Comparison of ENCODE assay signal across 18 cellular contexts in genomic region chr6:23855497-23856116, GRCh38.
DNase-seq lines count a peak whose midpoint lies in the region; ATAC-seq and TF ChIP-seq lines count a peak whose summit lies in the region.
"Had no signal": no experiment of that assay in that cellular context is flagged by ENCODE, and none has a peak within 500 bp of the region (broad histone marks: within the 10 kb centered on the region; RNA-seq: fewer than 3 reads in every experiment).

No MANE protein-coding gene starts in this region.

- no peak for TF ChIP-seq CTCF in left ventricle myocardium inferior (IDR thresholded peaks at IDR 0.05; ENCODE audit: borderline replicate concordance)
- no peak for TF ChIP-seq CTCF in heart left ventricle (IDR thresholded peaks at IDR 0.05)
- no peak for TF ChIP-seq CTCF in chondrocyte (IDR thresholded peaks at IDR 0.05)

- H3K4me3 Mint-ChIP-seq in chondrocyte (ENCODE audit: unreplicated experiment): no peak overlapping the region
- H3K4me3 Mint-ChIP-seq: B cell; CD4-positive, alpha-beta T cell; CD8-positive, alpha-beta T cell had no signal

- H4K91ac ChIP-seq in neuronal stem cell (ENCODE audit: low read depth, low read length, poor library complexity): no peak overlapping the region

- no peak overlapping the region for H3K23ac ChIP-seq in neuronal stem cell (ENCODE audit: low read depth, low read length, poor library complexity)

- H3K14ac ChIP-seq in neuronal stem cell (ENCODE audit: low read length): no peak overlapping the region

- H3K9me3 ChIP-seq in left ventricle myocardium inferior (replicated peaks) (peaks cover 10% of the 10 kb centered on the region), heart left ventricle (peaks cover 0 to 10% (median 0%) of the 10 kb centered on the region in 12 donors), neuronal stem cell (replicated peaks in 1 of 2; ENCODE audit: control insufficient read depth in 2 of 2, insufficient read depth in 1 of 2, low read depth in 1 of 2, low read length in 2 of 2) (no peaks in the 10 kb centered on the region)
- H3K9me3 ChIP-seq: A549, Caco-2 had no signal

- no peaks in the 10 kb centered on the region for H3K79me1 ChIP-seq in neuronal stem cell (ENCODE audit: low read depth, low read length)

- H2AK5ac ChIP-seq in neuronal stem cell (ENCODE audit: low read depth, low read length): no peak overlapping the region

- no peak overlapping the region for H2BK120ac ChIP-seq in neuronal stem cell (ENCODE audit: low read depth, low read length)

- H3K4ac ChIP-seq in neuronal stem cell (ENCODE audit: low read length): no peak overlapping the region

- no peaks in the 10 kb centered on the region for H3K4me1 Mint-ChIP-seq in chondrocyte (ENCODE audit: low read depth)
- H3K4me1 Mint-ChIP-seq: B cell had no signal

- H3K18ac ChIP-seq in neuronal stem cell (ENCODE audit: low read length): no peak overlapping the region

- no peak for TF ChIP-seq POLR2A in heart left ventricle (IDR thresholded peaks at IDR 0.05)

- no peak overlapping the region for H2BK5ac ChIP-seq in neuronal stem cell (ENCODE audit: low read length)

- H2BK15ac ChIP-seq in neuronal stem cell (ENCODE audit: low read length): no peak overlapping the region

- H3K36me3 ChIP-seq in left ventricle myocardium inferior (no peaks in the 10 kb centered on the region), heart left ventricle (no peaks in the 10 kb centered on the region), neuronal stem cell (replicated peaks in 1 of 2; ENCODE audit: control insufficient read depth in 2 of 2, insufficient read depth in 2 of 2, low read length in 2 of 2) (no peaks in the 10 kb centered on the region)
- H3K36me3 ChIP-seq: BLaER1 treated with 17β-estradiol and CSF1 and Interleukin-3, amounts not matched to agents 10 nM and 100 nM had no signal

- DNase-seq in left ventricle myocardium inferior (peak; percentile 5), heart left ventricle (no peak), chondrocyte (ENCODE audit: low spot score) (peak; percentile 72), neuronal stem cell (ENCODE audit: low spot score) (no peak), amniotic stem cell (lab: John Stamatoyannopoulos, UW) (no peak)
- DNase-seq: AML-193; Caco-2; Calu3; CD4-positive, alpha-beta T cell; CD8-positive, alpha-beta T cell; DMS79 treated with DMSO at 0.1 percent for 48 hours; GF-D8 had no signal

- WGBS in heart left ventricle, 4 donors: 88 to 97% (median 90%) methylated on average over 13 to 23 of the region's 23 CpGs
- no CpG with 5 or more reads among the region's 23 CpGs for WGBS in neuronal stem cell (ENCODE audit: extremely low coverage in 2 of 2, insufficient read length in 2 of 2, insufficient replicate concordance in 1 of 2), 2 donors

- no peaks in the 10 kb centered on the region for H3K27me3 Mint-ChIP-seq in chondrocyte (ENCODE audit: low read depth)
- H3K27me3 Mint-ChIP-seq: B cell; CD4-positive, alpha-beta T cell had no signal

- H3K4me3 ChIP-seq in left ventricle myocardium inferior (no peak overlapping the region), heart left ventricle (no peak overlapping the region), neuronal stem cell (ENCODE audit: low read length in 2 of 2) (no peak overlapping the region)
- H3K4me3 ChIP-seq: A549; BLaER1 treated with 17β-estradiol and CSF1 and Interleukin-3, amounts not matched to agents 10 nM and 100 nM had no signal

- no peak overlapping the region for H2AFZ ChIP-seq in neuronal stem cell (ENCODE audit: low read length)

- intact Hi-C loops in left ventricle myocardium inferior (cut with micrococcal nuclease) (no loop called here), heart left ventricle (cut with DNase I) (no loop called here)

- no peak overlapping the region for H3K9ac ChIP-seq in neuronal stem cell (ENCODE audit: low read depth, low read length, poor library complexity)
- H3K9ac ChIP-seq: BLaER1 treated with 17β-estradiol and CSF1 and Interleukin-3, amounts not matched to agents 10 nM and 100 nM had no signal

- H3K4me2 ChIP-seq in neuronal stem cell (ENCODE audit: insufficient read depth, low read length, poor library complexity, severe bottlenecking): no peak overlapping the region
- H3K4me2 ChIP-seq: A549; BLaER1 treated with 17β-estradiol and CSF1 and Interleukin-3, amounts not matched to agents 10 nM and 100 nM had no signal

- no peak for ATAC-seq in heart left ventricle
- ATAC-seq in activated CD4-positive, CD25-positive, alpha-beta regulatory T cell treated with anti-CD3 and anti-CD28 coated beads, Interleukin-2, amount 50 U/mL, for 24 hours: no peak
- ATAC-seq: A549; CD8-positive, alpha-beta T cell had no signal

- H3K9me3 Mint-ChIP-seq in chondrocyte (ENCODE audit: low read depth): peaks cover 5% of the 10 kb centered on the region

- no peaks in the 10 kb centered on the region for H3K36me3 Mint-ChIP-seq in chondrocyte (ENCODE audit: low read depth)
- H3K36me3 Mint-ChIP-seq: CD8-positive, alpha-beta T cell had no signal

- H3K27me3 ChIP-seq in left ventricle myocardium inferior (ENCODE audit: low read depth) (no peaks in the 10 kb centered on the region), heart left ventricle (no peaks in the 10 kb centered on the region), neuronal stem cell (ENCODE audit: control insufficient read depth in 3 of 3, insufficient read depth in 3 of 3, low read depth in 1 of 3, low read length in 3 of 3) (no peaks in the 10 kb centered on the region)
- H3K27me3 ChIP-seq: BLaER1 treated with 17β-estradiol and CSF1 and Interleukin-3, amounts not matched to agents 10 nM and 100 nM had no signal

- no peak overlapping the region for H3K27ac Mint-ChIP-seq in chondrocyte (ENCODE audit: unreplicated experiment)
- H3K27ac Mint-ChIP-seq: B cell; CD4-positive, alpha-beta T cell; CD8-positive, alpha-beta T cell had no signal

- H2BK12ac ChIP-seq in neuronal stem cell (ENCODE audit: low read length): no peak overlapping the region

- H4K8ac ChIP-seq in neuronal stem cell (ENCODE audit: low read depth, low read length): peak overlapping the region; percentile 65

- H3K27ac ChIP-seq in left ventricle myocardium inferior (replicated peaks) (no peak overlapping the region), heart left ventricle (no peak overlapping the region), neuronal stem cell (replicated peaks; ENCODE audit: low read length) (no peak overlapping the region)
- H3K27ac ChIP-seq: 22Rv1; A549; BLaER1 treated with 17β-estradiol and CSF1 and Interleukin-3, amounts not matched to agents 10 nM and 100 nM; C4-2B had no signal

- H3K4me1 ChIP-seq in left ventricle myocardium inferior (no peaks in the 10 kb centered on the region), heart left ventricle (no peaks in the 10 kb centered on the region), neuronal stem cell (ENCODE audit: control insufficient read depth in 2 of 2, insufficient read depth in 1 of 2, low read depth in 1 of 2, low read length in 2 of 2) (peaks cover 0 to 14% of the 10 kb centered on the region in 2 donors)
- H3K4me1 ChIP-seq: A549; BLaER1 treated with 17β-estradiol and CSF1 and Interleukin-3, amounts not matched to agents 10 nM and 100 nM; Caco-2 had no signal

Comparison
In these comparisons a context has a peak if more than half of its experiments do, and no peak if none do; other contexts are left out.
1. DNase-seq: peak in left ventricle myocardium inferior (single experiment) and chondrocyte (single experiment); none in heart left ventricle (0 of 5), neuronal stem cell (single experiment) and amniotic stem cell (single experiment).